Comparison of ENCODE assay signal across 8 cellular contexts in genomic region chr5:173451031-173451430, GRCh38.
DNase-seq lines count a peak whose midpoint lies in the region; ATAC-seq and TF ChIP-seq lines count a peak whose summit lies in the region.

No MANE protein-coding gene starts in this region.

- H3K27ac ChIP-seq in spleen (peak overlapping the region in 2 of 8 donors; percentile 40 to 71), left lung (no peak overlapping the region)

- no peaks in the 10 kb centered on the region for H3K27me3 ChIP-seq in H7 (ENCODE audit: control insufficient read depth, insufficient read depth, low read length)
- H3K27me3 ChIP-seq in kidney epithelial cell (ENCODE audit: control insufficient read depth, insufficient read depth, low read length) = no peaks in the 10 kb centered on the region
- peaks cover 0 to 4% (median 0%) of the 10 kb centered on the region in 7 donors for H3K27me3 ChIP-seq in spleen (replicated peaks in 1 of 7)
- H3K27me3 ChIP-seq in left lung = no peaks in the 10 kb centered on the region

- peak; percentile 75 for DNase-seq in DMS53 (lab: John Stamatoyannopoulos, UW)
- peak; percentile 71 for DNase-seq in H7
- DNase-seq in SW480 (ENCODE audit: low spot score) = peak; percentile 58
- no peak for DNase-seq in kidney epithelial cell (ENCODE audit: low read depth)
- DNase-seq in activated CD4-positive, CD25-positive, alpha-beta regulatory T cell treated with anti-CD3 and anti-CD28 coated beads, Interleukin-2, amount 50 U/mL, for 72 hours = no peak
- DNase-seq in spleen = no peak
- DNase-seq in left lung = no peak

- TF ChIP-seq POLR2A in spleen (IDR thresholded peaks at IDR 0.05) = no peak

- H3K36me3 ChIP-seq in H7 (replicated peaks; ENCODE audit: control insufficient read depth, insufficient read depth, low read length) = no peaks in the 10 kb centered on the region
- no peaks in the 10 kb centered on the region for H3K36me3 ChIP-seq in kidney epithelial cell (ENCODE audit: control insufficient read depth, insufficient read depth, low read length)
- no peaks in the 10 kb centered on the region for H3K36me3 ChIP-seq in spleen
- H3K36me3 ChIP-seq in left lung = no peaks in the 10 kb centered on the region

- no peak for ATAC-seq in GM21423 (IDR thresholded peaks at IDR 0.05; ENCODE audit: unreplicated experiment)
- no peak for ATAC-seq in left lung

- intact Hi-C loops in spleen (cut with DNase I; ENCODE audit: low total_unique reads) = no loop called here
- intact Hi-C loops in left lung (cut with DNase I) = no loop called here

- TF ChIP-seq CTCF in kidney epithelial cell (IDR thresholded peaks at IDR 0.05; ENCODE audit: insufficient read depth, low read length, poor library complexity, severe bottlenecking) (peak; percentile 47), spleen (IDR thresholded peaks at IDR 0.05 in 8 of 11, conservative IDR thresholded peaks at IDR 0.05 in 3 of 11) (peak in 3 of 11 experiments; percentile 13 to 25 (median 23)), left lung (IDR thresholded peaks at IDR 0.05) (no peak)

- 67 to 79% (median 74%) methylated on average over 5 of the region's 5 CpGs for WGBS in spleen, 5 donors

- H3K4me3 ChIP-seq in H7 (ENCODE audit: insufficient read depth, low read depth, low read length) (no peak overlapping the region), kidney epithelial cell (ENCODE audit: low read depth, low read length) (no peak overlapping the region), spleen (no peak overlapping the region), left lung (no peak overlapping the region)

- H3K9me3 ChIP-seq in spleen = no peaks in the 10 kb centered on the region
- no peaks in the 10 kb centered on the region for H3K9me3 ChIP-seq in left lung

- H3K4me1 ChIP-seq in spleen = peaks cover 0 to 15% (median 8%) of the 10 kb centered on the region in 6 donors
- H3K4me1 ChIP-seq in left lung = peaks cover 0 to 20% of the 10 kb centered on the region in 2 donors

Comparison
In these comparisons a context has a peak if more than half of its experiments do, and no peak if none do; other contexts are left out.
1. DNase-seq: peak in DMS53 (single experiment), H7 (single experiment) and SW480 (single experiment); none in kidney epithelial cell (single experiment), activated CD4-positive, CD25-positive, alpha-beta regulatory T cell treated with anti-CD3 and anti-CD28 coated beads, Interleukin-2, amount 50 U/mL, for 72 hours (single experiment), spleen (single experiment) and left lung (0 of 2).